Comparison of ENCODE assay signal across 19 cellular contexts in the genomic region with DNA sequence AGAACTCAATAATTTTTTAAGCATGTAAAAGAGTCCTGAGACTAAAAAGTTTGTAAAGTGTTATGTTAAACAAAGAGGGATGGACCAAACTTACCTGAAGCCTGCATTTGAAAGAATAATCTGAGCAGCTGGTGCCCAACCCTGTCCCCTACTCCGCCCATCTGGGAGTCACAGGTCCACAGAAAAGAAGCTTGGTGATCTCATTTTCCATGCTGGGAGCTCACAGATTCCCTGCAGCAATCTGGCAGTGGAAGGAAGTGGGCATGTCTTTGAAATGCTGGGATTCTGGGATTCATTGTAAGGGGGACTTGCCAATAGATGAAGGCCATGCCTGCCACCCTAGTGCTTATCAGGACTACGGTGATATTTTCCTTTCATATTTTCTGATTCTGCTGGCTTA. TPM values are rescaled to one million over a fixed set of nuclear protein-coding genes. Genes with fewer than 3 reads are reported as not detected.
DNase-seq lines count a peak whose midpoint lies in the region; ATAC-seq and TF ChIP-seq lines count a peak whose summit lies in the region.
"Had no signal": no experiment of that assay in that cellular context is flagged by ENCODE, and none has a peak within 500 bp of the region (broad histone marks: within the 10 kb centered on the region; RNA-seq: fewer than 3 reads in every experiment).

No MANE protein-coding gene starts in this region.

- peaks cover 48% of the 10 kb centered on the region for H3K79me1 ChIP-seq in mesendoderm (ENCODE audit: low read length)

- no peak overlapping the region for H3K56ac ChIP-seq in mesendoderm (ENCODE audit: low read length)

- no peak overlapping the region for H4K5ac ChIP-seq in mesendoderm (ENCODE audit: low read length)

- no peak overlapping the region for H2BK5ac ChIP-seq in mesendoderm (ENCODE audit: low read length)

- no peak overlapping the region for H4K8ac ChIP-seq in mesendoderm (ENCODE audit: low read depth, low read length)

- no peak overlapping the region for H2BK15ac ChIP-seq in mesendoderm (replicated peaks; ENCODE audit: low read depth)

- WGBS in mesendoderm (ENCODE audit: extremely low coverage, insufficient coverage, low lambda C conversion rate), result no CpG with 5 or more reads among the region's 2 CpGs
- 61 to 72% methylated on average over 2 of the region's 2 CpGs for WGBS in gastroesophageal sphincter (ENCODE audit: low coverage in 1 of 2), 2 donors

- H3K4me1 Mint-ChIP-seq in endothelial cell (ENCODE audit: unreplicated experiment) (peaks cover 22% of the 10 kb centered on the region), T-cell (no peaks in the 10 kb centered on the region)
- H3K4me1 Mint-ChIP-seq: activated B cell treated with CpG ODN at 0.5 μM for 24 hours; activated T-helper 17 cell treated with anti-CD3 and anti-CD28 coated beads, Interleukin-2, amount 50 U/mL, for 72 hours had no signal

- H3K36me3 ChIP-seq in mesendoderm (ENCODE audit: control insufficient read depth, insufficient read depth, low read length), result no peaks in the 10 kb centered on the region
- no peaks in the 10 kb centered on the region for H3K36me3 ChIP-seq in gastroesophageal sphincter
- H3K36me3 ChIP-seq: transverse colon had no signal

- TF ChIP-seq EP300 in gastroesophageal sphincter (IDR thresholded peaks at IDR 0.05), result no peak

- no peak overlapping the region for H3K23ac ChIP-seq in mesendoderm (ENCODE audit: low read length)

- H2BK120ac ChIP-seq in mesendoderm (ENCODE audit: low read depth, low read length), result no peak overlapping the region

- no peak overlapping the region for H2AK5ac ChIP-seq in mesendoderm (ENCODE audit: low read length)

- H3K4me2 ChIP-seq in mesendoderm (ENCODE audit: low read length), result no peak overlapping the region

- ATAC-seq in T-cell (replicated peaks in 1 of 4) (no peak), GM18909 (IDR thresholded peaks at IDR 0.05; ENCODE audit: poor library complexity, unreplicated experiment) (no peak), gastroesophageal sphincter (no peak)
- ATAC-seq: activated T-helper 17 cell treated with anti-CD3 and anti-CD28 coated beads, Interleukin-2, amount 50 U/mL, for 72 hours; natural killer cell treated with Interleukin-12 subunit alpha and Interleukin-12 subunit beta and Interleukin-15 and Interleukin-18, amount 100 ng/mL, for 72 hours had no signal

- H3K9me3 Mint-ChIP-seq in endothelial cell (ENCODE audit: unreplicated experiment) (no peaks in the 10 kb centered on the region), T-cell (peaks cover 0 to 14% (median 6%) of the 10 kb centered on the region in 3 donors)
- H3K9me3 Mint-ChIP-seq: activated B cell treated with CpG ODN at 0.5 μM for 24 hours had no signal

- H3K27me3 ChIP-seq in mesendoderm (ENCODE audit: insufficient read depth, low read length, poor library complexity), result no peaks in the 10 kb centered on the region
- H3K27me3 ChIP-seq in gastroesophageal sphincter, result no peaks in the 10 kb centered on the region
- H3K27me3 ChIP-seq: transverse colon had no signal

- H3K27me3 Mint-ChIP-seq in endothelial cell (ENCODE audit: unreplicated experiment) (no peaks in the 10 kb centered on the region), T-cell (no peaks in the 10 kb centered on the region)
- H3K27me3 Mint-ChIP-seq: activated B cell treated with CpG ODN at 0.5 μM for 24 hours; activated T-helper 17 cell treated with anti-CD3 and anti-CD28 coated beads, Interleukin-2, amount 50 U/mL, for 72 hours; natural killer cell treated with Interleukin-12 subunit alpha and Interleukin-12 subunit beta and Interleukin-15 and Interleukin-18, amount 100 ng/mL, for 72 hours had no signal

- in situ Hi-C loops in G401 (cut with HindIII; ENCODE audit: low sequenced_read_pairs), result no loop called here

- H3K27ac ChIP-seq in mesendoderm (ENCODE audit: low read depth, low read length) (no peak overlapping the region), gastroesophageal sphincter (no peak overlapping the region)
- H3K27ac ChIP-seq: transverse colon had no signal

- peak; percentile 89 for DNase-seq in G401 (ENCODE audit: low spot score)
- peak; percentile 26 for DNase-seq in NCI-H2171 (lab: John Stamatoyannopoulos, UW)
- DNase-seq in endothelial cell (ENCODE audit: low spot score), result no peak
- peak; percentile 65 for DNase-seq in mesendoderm
- DNase-seq in T-cell, result no peak
- DNase-seq: activated B cell treated with CpG ODN at 0.5 μM for 24 hours; central memory CD4-positive, alpha-beta T cell; DMS153; KG1; NCI-H1105; SHP77 treated with DMSO at 0.1 percent for 48 hours; stimulated activated naive CD4-positive, alpha-beta T cell; T-helper 2 cell; transverse colon had no signal

- TF ChIP-seq CTCF in endothelial cell (IDR thresholded peaks at IDR 0.05; ENCODE audit: unreplicated experiment) (no peak), gastroesophageal sphincter (IDR thresholded peaks at IDR 0.05) (no peak)

- H3K4ac ChIP-seq in mesendoderm (ENCODE audit: low read depth, low read length), result no peak overlapping the region

- POLR2A ChIA-PET in T-cell (lab: Charles Lee), result no interaction called here

- H3K27ac Mint-ChIP-seq in endothelial cell (ENCODE audit: unreplicated experiment), result peak overlapping the region; percentile 31
- H3K27ac Mint-ChIP-seq in T-cell, result no peak overlapping the region
- H3K27ac Mint-ChIP-seq: activated B cell treated with CpG ODN at 0.5 μM for 24 hours; activated T-helper 17 cell treated with anti-CD3 and anti-CD28 coated beads, Interleukin-2, amount 50 U/mL, for 72 hours; natural killer cell treated with Interleukin-12 subunit alpha and Interleukin-12 subunit beta and Interleukin-15 and Interleukin-18, amount 100 ng/mL, for 72 hours had no signal

- CTCF ChIA-PET in T-cell (lab: Charles Lee), result interaction anchor here in 1 of 2 donors (0.6 kb wide), 1 partner anchor 22 kb away, joined by 6 read pairs; no protein-coding TSS in a partner anchor

- TF ChIP-seq POLR2A in gastroesophageal sphincter (IDR thresholded peaks at IDR 0.05), result no peak

- H3K4me3 Mint-ChIP-seq in endothelial cell (ENCODE audit: unreplicated experiment) (no peak overlapping the region), T-cell (no peak overlapping the region)
- H3K4me3 Mint-ChIP-seq: activated B cell treated with CpG ODN at 0.5 μM for 24 hours; activated T-helper 17 cell treated with anti-CD3 and anti-CD28 coated beads, Interleukin-2, amount 50 U/mL, for 72 hours; natural killer cell treated with Interleukin-12 subunit alpha and Interleukin-12 subunit beta and Interleukin-15 and Interleukin-18, amount 100 ng/mL, for 72 hours had no signal

- H3K79me2 ChIP-seq in mesendoderm (ENCODE audit: control insufficient read depth, insufficient read depth, low read length), result peaks cover 76% of the 10 kb centered on the region

- no peak overlapping the region for H3K18ac ChIP-seq in mesendoderm (ENCODE audit: low read length)

- H3K4me1 ChIP-seq in mesendoderm (ENCODE audit: control insufficient read depth, low read depth, low read length), result peaks cover 32% of the 10 kb centered on the region
- peaks cover 0 to 27% (median 0%) of the 10 kb centered on the region in 3 donors for H3K4me1 ChIP-seq in gastroesophageal sphincter
- H3K4me1 ChIP-seq: transverse colon had no signal

- no peaks in the 10 kb centered on the region for H3K36me3 Mint-ChIP-seq in endothelial cell (ENCODE audit: low read depth, unreplicated experiment)
- no peaks in the 10 kb centered on the region for H3K36me3 Mint-ChIP-seq in T-cell
- H3K36me3 Mint-ChIP-seq: natural killer cell treated with Interleukin-12 subunit alpha and Interleukin-12 subunit beta and Interleukin-15 and Interleukin-18, amount 100 ng/mL, for 72 hours had no signal

- H3K9me3 ChIP-seq in gastroesophageal sphincter, result no peaks in the 10 kb centered on the region
- H3K9me3 ChIP-seq: transverse colon had no signal

- H3K9ac ChIP-seq in mesendoderm (ENCODE audit: low read length), result no peak overlapping the region

- H3K4me3 ChIP-seq in mesendoderm (ENCODE audit: low read length) (no peak overlapping the region), gastroesophageal sphincter (no peak overlapping the region)
- H3K4me3 ChIP-seq: lung, transverse colon had no signal

RNA-seq across cellular contexts. Expression of a gene that starts 17.9 kb away (rescaled TPM):
- not detected in 2 replicates for total RNA-seq in G401 (2014; rRNA removed; shearing (Covaris generic))
- total RNA-seq in endothelial cell (ENCODE audit: unreplicated experiment) (162 TPM), T-cell (under 1 TPM in 4 of 5 donors, not detected in 1; 0.16 to 0.76 (median 0.33) TPM), gastroesophageal sphincter (10 to 100 TPM in 3 of 4 donors, 1 to 10 TPM in 1; 9.8 to 52.9 (median 17.8) TPM)
- 82.8 TPM for polyA plus RNA-seq in mesendoderm (2013, experiment 1 of 2)
- polyA plus RNA-seq in mesendoderm (2013, experiment 2 of 2), result 80.1 TPM
- total RNA-seq: activated B cell treated with CpG ODN at 0.5 μM for 24 hours had no signal

Comparison
In these comparisons a context has a peak if more than half of its experiments do, and no peak if none do; other contexts are left out.
1. DNase-seq: peak in G401 (single experiment), NCI-H2171 (single experiment) and mesendoderm (single experiment); none in endothelial cell (single experiment) and T-cell (0 of 34).
2. RNA of a gene that starts 17.9 kb away (total RNA-seq): 162 TPM in endothelial cell (single experiment) and 9.8 to 52.9 TPM in gastroesophageal sphincter; 0.16 to 0.76 TPM in T-cell and not detected in G401; every median in the first group is over 4 times any median in the second.